In genomic region chr18:63869851-63870250, GRCh38 we compare ENCODE assay signal across 26 cellular contexts. TPM values are rescaled to one million over a fixed set of nuclear protein-coding genes. Genes with fewer than 3 reads are reported as not detected.
DNase-seq lines count a peak whose midpoint lies in the region; ATAC-seq and TF ChIP-seq lines count a peak whose summit lies in the region.
"Had no signal": no experiment of that assay in that cellular context is flagged by ENCODE, and none has a peak within 500 bp of the region (broad histone marks: within the 10 kb centered on the region; RNA-seq: fewer than 3 reads in every experiment).

No MANE protein-coding gene starts in this region.

- H3K36me3 ChIP-seq in ACC112 (ENCODE audit: insufficient read depth, low read length): no peaks in the 10 kb centered on the region
- H3K36me3 ChIP-seq in fibroblast of lung (ENCODE audit: control insufficient read depth, insufficient read depth, low read length): no peaks in the 10 kb centered on the region
- no peaks in the 10 kb centered on the region for H3K36me3 ChIP-seq in thyroid gland
- H3K36me3 ChIP-seq: right lobe of liver, upper lobe of left lung had no signal

- H3K4me3 Mint-ChIP-seq in CD4-positive, alpha-beta T cell: no peak overlapping the region
- H3K4me3 Mint-ChIP-seq: activated B cell treated with CpG ODN at 0.5 μM for 24 hours; activated naive CD8-positive, alpha-beta T cell; stimulated activated naive CD8-positive, alpha-beta T cell treated with anti-CD3 and anti-CD28 coated beads, Interleukin-15, Interleukin-2, amounts not matched to agents 100 ng/mL and 50 ng/mL, for 24 hours; T-cell had no signal

- CTCF ChIA-PET in CD4-positive, alpha-beta T cell (lab: Charles Lee): no interaction called here

- H4K20me1 ChIP-seq in fibroblast of lung (ENCODE audit: control insufficient read depth, extremely low read depth, insufficient read depth, low read length): no peaks in the 10 kb centered on the region

- H3K79me2 ChIP-seq in ACC112 (ENCODE audit: control insufficient read depth, insufficient read depth, low read length, unreplicated experiment): no peaks in the 10 kb centered on the region
- no peaks in the 10 kb centered on the region for H3K79me2 ChIP-seq in fibroblast of lung (ENCODE audit: control insufficient read depth, insufficient read depth, low read length)

- no peak overlapping the region for H3K4me2 ChIP-seq in fibroblast of lung (ENCODE audit: extremely low read depth, insufficient read depth, low read length)

- peak overlapping the region; percentile 16; the same call in 1 of the 2 replicates for H3K27ac ChIP-seq in ACC112 (ENCODE audit: low read depth, low read length)
- H3K27ac ChIP-seq in fibroblast of lung (ENCODE audit: insufficient read depth, low read length): peak overlapping the region; percentile 89
- no peak overlapping the region for H3K27ac ChIP-seq in thyroid gland
- no peak overlapping the region for H3K27ac ChIP-seq in CD4-positive, alpha-beta T cell (ENCODE audit: low read depth, low read length)
- H3K27ac ChIP-seq: body of pancreas, right lobe of liver, upper lobe of left lung had no signal

- peak overlapping the region; percentile 38 for H3K9ac ChIP-seq in fibroblast of lung (ENCODE audit: insufficient read depth, low read length)

- H3K9me3 ChIP-seq in fibroblast of lung (ENCODE audit: control insufficient read depth, insufficient read depth, low read depth, low read length) (no peaks in the 10 kb centered on the region), thyroid gland (no peaks in the 10 kb centered on the region)
- no peaks in the 10 kb centered on the region for H3K9me3 ChIP-seq in CD4-positive, alpha-beta T cell (ENCODE audit: control insufficient read depth, low read length)
- H3K9me3 ChIP-seq: body of pancreas, Caco-2, right lobe of liver, upper lobe of left lung had no signal

- H3K36me3 Mint-ChIP-seq in activated naive CD4-positive, alpha-beta T cell treated with anti-CD3 and anti-CD28 coated beads, Interleukin-2, amount 50 U/mL, for 72 hours: no peaks in the 10 kb centered on the region
- H3K36me3 Mint-ChIP-seq in CD4-positive, alpha-beta T cell (ENCODE audit: low read depth): no peaks in the 10 kb centered on the region
- H3K36me3 Mint-ChIP-seq: activated naive CD8-positive, alpha-beta T cell; T-cell had no signal

- H3K27me3 Mint-ChIP-seq in CD4-positive, alpha-beta T cell: peaks cover 4% of the 10 kb centered on the region
- H3K27me3 Mint-ChIP-seq: activated naive CD8-positive, alpha-beta T cell; stimulated activated naive CD8-positive, alpha-beta T cell treated with anti-CD3 and anti-CD28 coated beads, Interleukin-15, Interleukin-2, amounts not matched to agents 100 ng/mL and 50 ng/mL, for 24 hours had no signal

- intact Hi-C loops in thyroid gland (cut with DNase I): no loop called here
- intact Hi-C loops in CD4-positive, alpha-beta T cell (cut with DNase I, micrococcal nuclease): no loop called here

- no peak for TF ChIP-seq POLR2A in thyroid gland (IDR thresholded peaks at IDR 0.05)

- ATAC-seq in activated naive CD4-positive, alpha-beta T cell treated with anti-CD3 and anti-CD28 coated beads, Interleukin-2, amount 50 U/mL, for 72 hours: no peak
- no peak for ATAC-seq in CD4-positive, alpha-beta T cell (ENCODE audit: poor library complexity)
- ATAC-seq: body of pancreas, right lobe of liver, T-cell had no signal

- POLR2A ChIA-PET in CD4-positive, alpha-beta T cell (lab: Charles Lee): no interaction called here

- H3K4me1 ChIP-seq in ACC112 (ENCODE audit: control insufficient read depth, insufficient read depth, low read length, unreplicated experiment) (peaks cover 2% of the 10 kb centered on the region), fibroblast of lung (ENCODE audit: control insufficient read depth, extremely low read depth, insufficient read depth, low read length) (peaks cover 12% of the 10 kb centered on the region), thyroid gland (no peaks in the 10 kb centered on the region)
- H3K4me1 ChIP-seq: body of pancreas, Caco-2, right lobe of liver, upper lobe of left lung had no signal

- no peak overlapping the region for H3K27ac Mint-ChIP-seq in activated naive CD4-positive, alpha-beta T cell treated with anti-CD3 and anti-CD28 coated beads, Interleukin-2, amount 50 U/mL, for 72 hours
- no peak overlapping the region for H3K27ac Mint-ChIP-seq in CD4-positive, alpha-beta T cell
- H3K27ac Mint-ChIP-seq: activated B cell treated with CpG ODN at 0.5 μM for 24 hours; activated naive CD8-positive, alpha-beta T cell; stimulated activated naive CD8-positive, alpha-beta T cell treated with anti-CD3 and anti-CD28 coated beads, Interleukin-15, Interleukin-2, amounts not matched to agents 100 ng/mL and 50 ng/mL, for 24 hours; T-cell had no signal

- peaks cover 0 to 7% of the 10 kb centered on the region in 2 donors for H3K9me3 Mint-ChIP-seq in activated naive CD4-positive, alpha-beta T cell treated with anti-CD3 and anti-CD28 coated beads, Interleukin-2, amount 50 U/mL, for 72 hours
- no peaks in the 10 kb centered on the region for H3K9me3 Mint-ChIP-seq in CD4-positive, alpha-beta T cell
- H3K9me3 Mint-ChIP-seq: activated B cell treated with CpG ODN at 0.5 μM for 24 hours; stimulated activated naive CD8-positive, alpha-beta T cell treated with anti-CD3 and anti-CD28 coated beads, Interleukin-15, Interleukin-2, amounts not matched to agents 100 ng/mL and 50 ng/mL, for 24 hours; T-cell had no signal

- no peaks in the 10 kb centered on the region for H3K4me1 Mint-ChIP-seq in CD4-positive, alpha-beta T cell (ENCODE audit: low read depth)
- H3K4me1 Mint-ChIP-seq: activated B cell treated with CpG ODN at 0.5 μM for 24 hours, T-cell had no signal

- H3K27me3 ChIP-seq in ACC112 (ENCODE audit: insufficient read depth, low read length): no peaks in the 10 kb centered on the region
- H3K27me3 ChIP-seq in fibroblast of lung (ENCODE audit: control insufficient read depth, insufficient read depth, low read length): no peaks in the 10 kb centered on the region
- H3K27me3 ChIP-seq in thyroid gland: no peaks in the 10 kb centered on the region
- H3K27me3 ChIP-seq in CD4-positive, alpha-beta T cell (ENCODE audit: control insufficient read depth, insufficient read depth, low read length): no peaks in the 10 kb centered on the region
- H3K27me3 ChIP-seq: body of pancreas, right lobe of liver, upper lobe of left lung had no signal

- DNase-seq in ELR (ENCODE audit: low read depth) (peak; percentile 92), RKO (ENCODE audit: low spot score) (peak; percentile 32), fibroblast of lung (ENCODE audit: low read depth in 2 of 2) (no peak), thyroid gland (no peak), OCI-M1 (lab: John Stamatoyannopoulos, UW) (no peak)
- DNase-seq in activated naive CD4-positive, alpha-beta T cell treated with anti-CD3 and anti-CD28 coated beads, Interleukin-2, amount 50 U/mL, for 72 hours (ENCODE audit: low spot score in 2 of 2): no peak
- no peak for DNase-seq in CD4-positive, alpha-beta T cell
- DNase-seq: ACHN; activated B cell treated with CpG ODN at 0.5 μM for 24 hours; activated T-cell treated with anti-CD3 and anti-CD28 coated beads, Interleukin-2, amount 50 U/mL, for 48 hours; Caco-2; erythroblast; NCI-H146; NCI-H226; occipital lobe; right lobe of liver; RPMI8226; T-cell had no signal

- WGBS in thyroid gland, 2 donors: 84 to 93% methylated on average over 3 of the region's 3 CpGs

- H2AFZ ChIP-seq in ACC112 (ENCODE audit: low read length, unreplicated experiment): no peak overlapping the region
- peak overlapping the region; percentile 29 for H2AFZ ChIP-seq in fibroblast of lung (ENCODE audit: low read length)

- no peak overlapping the region for H3K4me3 ChIP-seq in ACC112 (ENCODE audit: low read depth, low read length)
- H3K4me3 ChIP-seq in fibroblast of lung (replicated peaks in 1 of 4; ENCODE audit: control extremely low read depth in 1 of 4, insufficient read depth in 1 of 4, low read depth in 3 of 4, low read length in 4 of 4): no peak overlapping the region
- no peak overlapping the region for H3K4me3 ChIP-seq in thyroid gland (replicated peaks in 1 of 3)
- H3K4me3 ChIP-seq: body of pancreas, right lobe of liver, upper lobe of left lung had no signal

- no peak for TF ChIP-seq CTCF in fibroblast of lung (conservative IDR thresholded peaks at IDR 0.05 in 1 of 2, IDR thresholded peaks at IDR 0.05 in 1 of 2; ENCODE audit: low read depth in 1 of 2, low read length in 2 of 2)
- TF ChIP-seq CTCF in thyroid gland (IDR thresholded peaks at IDR 0.05): no peak
- TF ChIP-seq CTCF in CD4-positive, alpha-beta T cell (IDR thresholded peaks at IDR 0.05): no peak

RNA-seq across cellular contexts. Expression of gene SERPINB2, which starts 17.7 kb away (rescaled TPM):
- 3.9 and 12.1 TPM in 2 replicates for total RNA-seq in fibroblast of lung
- polyA plus RNA-seq in fibroblast of lung: 25.0 and 131 TPM in 2 replicates
- 10.4 and 57.0 TPM in 2 replicates for polyA plus RNA-seq in fibroblast of lung (2012)
- 11.5 and 63.9 TPM in 2 replicates for polyA minus RNA-seq in fibroblast of lung (ENCODE audit: low replicate concordance)
- under 1 TPM in 2 of 4 donors, not detected in 2; 0.22 to 0.67 TPM for total RNA-seq in thyroid gland
- total RNA-seq in activated naive CD4-positive, alpha-beta T cell treated with anti-CD3 and anti-CD28 coated beads, Interleukin-2, amount 50 U/mL, for 72 hours: not detected
- total RNA-seq in CD4-positive, alpha-beta T cell: under 1 TPM in 1 of 2 experiments, not detected in 1; 0.25 TPM
- total RNA-seq: Caco-2, HT-29, right lobe of liver, T-cell had no signal

RNA-seq across cellular contexts. Expression of gene SERPINB10, which starts 37.9 kb away (rescaled TPM):
- total RNA-seq in fibroblast of lung (not detected in 2 replicates), thyroid gland (not detected)
- polyA plus RNA-seq in fibroblast of lung: 0.05 and 0.08 TPM in 2 replicates
- polyA plus RNA-seq in fibroblast of lung (2012): not detected in 2 replicates
- polyA minus RNA-seq in fibroblast of lung (ENCODE audit: low replicate concordance): not detected in 2 replicates
- not detected for total RNA-seq in activated naive CD4-positive, alpha-beta T cell treated with anti-CD3 and anti-CD28 coated beads, Interleukin-2, amount 50 U/mL, for 72 hours
- not detected for total RNA-seq in CD4-positive, alpha-beta T cell
- total RNA-seq: activated B cell treated with CpG ODN at 0.5 μM for 24 hours, body of pancreas, Caco-2, HT-29, LHCN-M2, occipital lobe, T-cell had no signal
- polyA plus RNA-seq: liver had no signal

Comparison
In these comparisons a context has a peak if more than half of its experiments do, and no peak if none do; other contexts are left out.
1. H3K27ac ChIP-seq: peak in ACC112 (single experiment) and fibroblast of lung (single experiment); none in thyroid gland (0 of 3) and CD4-positive, alpha-beta T cell (single experiment).
2. DNase-seq: peak in ELR (single experiment) and RKO (single experiment); none in fibroblast of lung (0 of 2), thyroid gland (0 of 2), OCI-M1 (single experiment), activated naive CD4-positive, alpha-beta T cell treated with anti-CD3 and anti-CD28 coated beads, Interleukin-2, amount 50 U/mL, for 72 hours (0 of 2) and CD4-positive, alpha-beta T cell (0 of 10).